8 cellular contexts compared by ENCODE assay signal in genomic region chr4:185811509-185812364, GRCh38. TPM values are rescaled to one million over a fixed set of nuclear protein-coding genes. Genes with fewer than 3 reads are reported as not detected.
DNase-seq lines count a peak whose midpoint lies in the region; ATAC-seq and TF ChIP-seq lines count a peak whose summit lies in the region.

Gene SORBS2, minus strand, starts transcription at chr4:185812194. Its CDS starts 121,623 bp downstream, at chr4:185690571.

- no peak for TF ChIP-seq CTCF in suprapubic skin (IDR thresholded peaks at IDR 0.05)

- no peaks in the 10 kb centered on the region for H3K27me3 ChIP-seq in suprapubic skin

- peak; percentile 84 for ATAC-seq in GM18873 (IDR thresholded peaks at IDR 0.05; ENCODE audit: low FRiP score, unreplicated experiment)
- ATAC-seq in HG02973 (IDR thresholded peaks at IDR 0.05; ENCODE audit: unreplicated experiment) = peak; percentile 86
- peak; percentile 65 for ATAC-seq in left lobe of liver

- TF ChIP-seq EP300 in suprapubic skin (IDR thresholded peaks at IDR 0.05) = no peak

- WGBS in suprapubic skin = 44% methylated on average over 20 of the region's 20 CpGs

- peak within 1 kb of the TSS; percentile 34 for H3K4me3 ChIP-seq in suprapubic skin

- H3K4me1 ChIP-seq in suprapubic skin = no peaks in the 10 kb centered on the region

- DNase-seq in NCI-H2171 treated with DMSO at 0.1 percent for 48 hours (lab: John Stamatoyannopoulos, UW) (peak; percentile 70), cerebellar cortex (ENCODE audit: low spot score) (peak; percentile 92), left lobe of liver (ENCODE audit: low spot score) (peak; percentile 76), suprapubic skin (ENCODE audit: low spot score in 2 of 2) (no peak), NCI-H446 (lab: John Stamatoyannopoulos, UW) (no peak)
- no peak for DNase-seq in activated CD4-positive, alpha-beta T cell treated with anti-CD3 and anti-CD28 coated beads for 4 hours

- H3K9me3 ChIP-seq in suprapubic skin = no peaks in the 10 kb centered on the region

- no peak for TF ChIP-seq POLR2A in suprapubic skin (IDR thresholded peaks at IDR 0.05)

- H3K27ac ChIP-seq in suprapubic skin = peak within 1 kb of the TSS; percentile 12

- H3K36me3 ChIP-seq in suprapubic skin = no peaks in the 10 kb centered on the region

RNA-seq across cellular contexts. Expression of gene SORBS2, which starts in this region (rescaled TPM):
- total RNA-seq in left lobe of liver (126 TPM), suprapubic skin (10 to 100 TPM; 17.4 to 40.8 (median 21.9) TPM)

Comparison
In these comparisons a context has a peak if more than half of its experiments do, and no peak if none do; other contexts are left out.
1. DNase-seq: peak in NCI-H2171 treated with DMSO at 0.1 percent for 48 hours (single experiment), cerebellar cortex (single experiment) and left lobe of liver (single experiment); none in suprapubic skin (0 of 2), activated CD4-positive, alpha-beta T cell treated with anti-CD3 and anti-CD28 coated beads for 4 hours (0 of 2) and NCI-H446 (0 of 2).
2. Peak in every context shown above with its lines, with median percentiles within 50 percentile points of each other: ATAC-seq.